ENCODE assay signal across 23 cellular contexts in genomic region chr3:136910697-136911096, GRCh38.
"Had no signal": no experiment of that assay in that cellular context is flagged by ENCODE, and none has a peak within 500 bp of the region (broad histone marks: within the 10 kb centered on the region; RNA-seq: fewer than 3 reads in every experiment).

No MANE protein-coding gene starts in this region.

- H3K36me3 ChIP-seq: brain microvascular endothelial cell, cardiac muscle cell, Peyer's patch had no signal

- H3K4me3 ChIP-seq: cardiac muscle cell, Peyer's patch, SJSA1 had no signal

- ATAC-seq: SK-N-SH treated with all-trans-retinoic acid at 6 μM for 48 hours had no signal

- H3K27me3 ChIP-seq: brain microvascular endothelial cell, cardiac muscle cell, Peyer's patch, SJSA1 had no signal

- H3K27ac ChIP-seq: brain microvascular endothelial cell, cardiac muscle cell, Peyer's patch, RWPE1, SJSA1 had no signal

- DNase-seq: activated CD4-positive, alpha-beta memory T cell treated with anti-CD3 and anti-CD28 coated beads for 36 hours; activated CD4-positive, alpha-beta T cell treated with anti-CD3 and anti-CD28 coated beads, Interleukin-2, amount 10 ng/mL, durations not matched to agents 7 days and 5 days; activated CD4-positive, CD25-positive, alpha-beta regulatory T cell; activated effector memory CD4-positive, alpha-beta T cell treated with anti-CD3 and anti-CD28 coated beads, Interleukin-2, amount 50 U/mL, for 16 hours; activated naive CD4-positive, alpha-beta T cell treated with anti-CD3 and anti-CD28 coated beads for 36 hours; activated naive CD8-positive, alpha-beta T cell treated with anti-CD3 and anti-CD28 coated beads for 36 hours; activated T-cell treated with anti-CD3 and anti-CD28 coated beads for 4 hours; brain microvascular endothelial cell; cerebellar nuclear complex; NCI-H1105 treated with DMSO at 0.1 percent for 48 hours; NCI-H1436 treated with DMSO at 0.1 percent for 48 hours; NCI-H187; NCI-H2081; NCI-H510A treated with DMSO at 0.1 percent for 48 hours; NCI-H69; Peyer's patch; Right ventricle myocardium superior; T-helper 9 cell had no signal

- H3K27me3 Mint-ChIP-seq: activated CD4-positive, alpha-beta memory T cell treated with anti-CD3 and anti-CD28 coated beads for 36 hours; activated CD4-positive, alpha-beta T cell treated with anti-CD3 and anti-CD28 coated beads, Interleukin-2, amount 10 ng/mL, durations not matched to agents 7 days and 5 days; activated naive CD8-positive, alpha-beta T cell treated with anti-CD3 and anti-CD28 coated beads for 36 hours had no signal

- H3K4me3 Mint-ChIP-seq: activated CD4-positive, alpha-beta memory T cell treated with anti-CD3 and anti-CD28 coated beads for 36 hours; activated CD4-positive, alpha-beta T cell treated with anti-CD3 and anti-CD28 coated beads, Interleukin-2, amount 10 ng/mL, durations not matched to agents 7 days and 5 days; activated naive CD4-positive, alpha-beta T cell treated with anti-CD3 and anti-CD28 coated beads for 36 hours; activated naive CD8-positive, alpha-beta T cell treated with anti-CD3 and anti-CD28 coated beads for 36 hours; T-helper 1 cell treated with Interleukin-12 subunit alpha and Interleukin-12 subunit beta and Interleukin-4 antibody, amounts not matched to agents 30 μg/mL and 1 μg/mL, for 36 hours had no signal

- H3K4me1 ChIP-seq: SJSA1 had no signal

- H3K27ac Mint-ChIP-seq: activated CD4-positive, alpha-beta memory T cell treated with anti-CD3 and anti-CD28 coated beads for 36 hours; activated CD4-positive, alpha-beta T cell treated with anti-CD3 and anti-CD28 coated beads, Interleukin-2, amount 10 ng/mL, durations not matched to agents 7 days and 5 days; activated naive CD4-positive, alpha-beta T cell treated with anti-CD3 and anti-CD28 coated beads for 36 hours; activated naive CD8-positive, alpha-beta T cell treated with anti-CD3 and anti-CD28 coated beads for 36 hours; T-helper 1 cell treated with Interleukin-12 subunit alpha and Interleukin-12 subunit beta and Interleukin-4 antibody, amounts not matched to agents 30 μg/mL and 1 μg/mL, for 36 hours had no signal

- H3K9me3 ChIP-seq: Peyer's patch, SJSA1 had no signal
